16 cellular contexts compared by ENCODE assay signal in the genomic region with DNA sequence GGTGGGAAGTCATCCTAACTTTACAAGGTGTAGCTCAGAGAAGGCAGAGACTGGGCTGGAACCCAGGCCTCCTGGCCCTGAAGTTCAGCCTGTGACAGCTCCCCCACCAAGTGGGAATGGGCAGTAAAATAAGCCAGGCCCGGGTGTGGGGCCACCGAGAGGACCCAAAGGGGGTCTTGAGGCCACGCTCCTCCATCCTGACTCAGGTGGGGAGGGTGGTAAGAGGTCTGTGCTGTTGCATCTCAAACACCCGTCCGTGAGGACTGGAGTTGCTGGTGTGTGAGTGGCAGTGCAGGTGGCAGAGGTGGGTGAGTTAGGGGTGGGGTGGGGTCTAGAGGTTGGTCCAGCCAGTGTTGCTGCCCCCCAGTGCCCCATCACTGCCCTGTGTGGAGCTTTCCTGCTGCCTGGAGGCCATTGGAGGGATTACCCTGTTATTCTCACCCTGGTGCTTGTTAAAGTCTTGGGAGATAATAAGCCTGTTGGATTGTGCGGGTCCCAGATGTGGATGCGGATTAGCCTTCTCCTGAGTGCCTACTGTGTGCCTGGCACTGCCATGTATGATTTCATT. TPM values are rescaled to one million over a fixed set of nuclear protein-coding genes. Genes with fewer than 3 reads are reported as not detected.
A peak's percentile ranks its signal among the peaks of the same experiment; 100 is the strongest.
DNase-seq lines count a peak whose midpoint lies in the region; ATAC-seq and TF ChIP-seq lines count a peak whose summit lies in the region.
"Had no signal": no experiment of that assay in that cellular context is flagged by ENCODE, and none has a peak within 500 bp of the region (broad histone marks: within the 10 kb centered on the region; RNA-seq: fewer than 3 reads in every experiment).

No MANE protein-coding gene starts in this region.

- H3K79me1 ChIP-seq in H9 (ENCODE audit: insufficient read depth, low read depth, low read length, poor library complexity, severe bottlenecking) (no peaks in the 10 kb centered on the region), mesenchymal stem cell (replicated peaks; ENCODE audit: low read length, poor library complexity, severe bottlenecking) (peaks cover 20% of the 10 kb centered on the region)

- H3K4ac ChIP-seq in H9 (ENCODE audit: low read depth, low read length) (no peak overlapping the region), mesenchymal stem cell (ENCODE audit: low read depth in 1 of 2, low read length in 2 of 2) (no peak overlapping the region)

- H3K27ac ChIP-seq in H9 (ENCODE audit: insufficient read length, low read depth, low read length) (no peak overlapping the region), mesenchymal stem cell (ENCODE audit: low read length, poor library complexity, severe bottlenecking) (no peak overlapping the region)
- H3K27ac ChIP-seq: C4-2B had no signal

- H3K9me3 ChIP-seq in H9 (ENCODE audit: control insufficient read depth, low read depth, low read length), result no peaks in the 10 kb centered on the region
- no peaks in the 10 kb centered on the region for H3K9me3 ChIP-seq in mesenchymal stem cell (ENCODE audit: control insufficient read depth, low read length)
- H3K9me3 ChIP-seq: vagina had no signal

- H3K27me3 ChIP-seq in H9 (ENCODE audit: insufficient read depth, low read length), result no peaks in the 10 kb centered on the region
- H3K27me3 ChIP-seq in mesenchymal stem cell (ENCODE audit: control insufficient read depth in 1 of 2, insufficient read depth in 1 of 2, low read length in 2 of 2), result no peaks in the 10 kb centered on the region
- H3K27me3 ChIP-seq: vagina had no signal

- H3K23ac ChIP-seq in H9 (ENCODE audit: insufficient read length, low read depth, low read length) (no peak overlapping the region), mesenchymal stem cell (ENCODE audit: low read length in 2 of 2) (no peak overlapping the region)

- peaks cover 6% of the 10 kb centered on the region; the same call in 1 of the 2 replicates for H3K27me3 Mint-ChIP-seq in H9 (ENCODE audit: low read depth)
- H3K27me3 Mint-ChIP-seq in activated T-helper 1 cell treated with anti-CD3 and anti-CD28 coated beads, Interleukin-12 subunit alpha, Interleukin-12 subunit beta, Interleukin-2, Interleukin-4 antibody, amounts not matched to agents 30 ng/mL and 10 ng/mL and 1 ng/mL, durations not matched to agents 14 hours and 24 hours and 36 hours (ENCODE audit: insufficient read depth), result peaks cover 9% of the 10 kb centered on the region
- H3K27me3 Mint-ChIP-seq: activated naive CD8-positive, alpha-beta T cell treated with anti-CD3 and anti-CD28 coated beads, Interleukin-2, amount 10 ng/mL, durations not matched to agents 7 days and 5 days had no signal

- peaks cover 47 to 55% of the 10 kb centered on the region in 2 experiments for H3K36me3 ChIP-seq in mesenchymal stem cell (ENCODE audit: control insufficient read depth in 1 of 2, insufficient read depth in 2 of 2, low read depth in 1 of 2, low read length in 2 of 2)

- no peak overlapping the region for H3K4me3 ChIP-seq in AG04449 (ENCODE audit: low read depth, low read length)
- H3K4me3 ChIP-seq in mesenchymal stem cell (ENCODE audit: insufficient read depth in 1 of 2, low read depth in 1 of 2, low read length in 2 of 2), result no peak overlapping the region
- H3K4me3 ChIP-seq in lower leg skin (ENCODE audit: low read depth, poor library complexity, severe bottlenecking), result no peak overlapping the region
- H3K4me3 ChIP-seq: vagina had no signal

- H3K23me2 ChIP-seq in H9 (ENCODE audit: insufficient read length, low read depth, low read length, poor library complexity, severe bottlenecking), result no peaks in the 10 kb centered on the region

- no peak overlapping the region for H2AFZ ChIP-seq in H9 (ENCODE audit: low read length)
- H2AFZ ChIP-seq in mesenchymal stem cell (ENCODE audit: low read depth, low read length), result no peak overlapping the region

- no CpG with 5 or more reads among the region's 7 CpGs for WGBS in H9 (ENCODE audit: extremely low coverage, insufficient read length, low lambda C conversion rate)
- WGBS in mesenchymal stem cell, result 74% methylated on average over 7 of the region's 7 CpGs
- 67 to 70% methylated on average over 7 of the region's 7 CpGs for WGBS in lower leg skin, 2 donors

- H2BK15ac ChIP-seq in H9 (ENCODE audit: low read depth, low read length), result no peak overlapping the region
- H2BK15ac ChIP-seq in mesenchymal stem cell (ENCODE audit: low read depth, poor library complexity, severe bottlenecking), result no peak overlapping the region

- H2BK120ac ChIP-seq in H9 (ENCODE audit: low read depth, low read length, poor library complexity, severe bottlenecking) (no peak overlapping the region), mesenchymal stem cell (ENCODE audit: low read depth, low read length) (no peak overlapping the region)

- POLR2A ChIA-PET in AG04449 (lab: Yijun Ruan, JAX), result interaction anchor here (1.2 to 9.8 kb wide), 7 partner anchors 9 to 82 kb away, joined by 3 to 79 read pairs (median 22); a partner anchor contains a TSS

- no peaks in the 10 kb centered on the region for H3K9me3 Mint-ChIP-seq in H9
- no peaks in the 10 kb centered on the region for H3K9me3 Mint-ChIP-seq in activated T-helper 1 cell treated with anti-CD3 and anti-CD28 coated beads, Interleukin-12 subunit alpha, Interleukin-12 subunit beta, Interleukin-2, Interleukin-4 antibody, amounts not matched to agents 30 ng/mL and 10 ng/mL and 1 ng/mL, durations not matched to agents 14 hours and 24 hours and 36 hours
- H3K9me3 Mint-ChIP-seq: activated naive CD8-positive, alpha-beta T cell treated with anti-CD3 and anti-CD28 coated beads, Interleukin-2, amount 10 ng/mL, durations not matched to agents 7 days and 5 days had no signal

- H3K56ac ChIP-seq in H9 (ENCODE audit: insufficient read length, low read depth, low read length), result no peak overlapping the region

- H4K8ac ChIP-seq in H9 (replicated peaks; ENCODE audit: insufficient read length, low read depth, low read length) (no peak overlapping the region), mesenchymal stem cell (ENCODE audit: low read length) (no peak overlapping the region)

- H2BK12ac ChIP-seq in H9 (ENCODE audit: insufficient read length, low read depth, low read length) (no peak overlapping the region), mesenchymal stem cell (ENCODE audit: low read length in 2 of 2) (no peak overlapping the region)

- H3K4me1 ChIP-seq in H9 (ENCODE audit: insufficient read depth, low read length), result no peaks in the 10 kb centered on the region
- peaks cover 11% of the 10 kb centered on the region for H3K4me1 ChIP-seq in mesenchymal stem cell (ENCODE audit: control insufficient read depth, insufficient read depth, low read depth, low read length)

- DNase-seq in AG04449 (ENCODE audit: low read depth, low spot score) (no peak), H9 (peak; percentile 41), cerebellar cortex (ENCODE audit: low spot score) (peak; percentile 39), mesenchymal stem cell (no peak), lower leg skin (ENCODE audit: low spot score in 2 of 2) (no peak)
- DNase-seq in activated T-helper 1 cell treated with anti-CD3 and anti-CD28 coated beads, Interleukin-12 subunit alpha, Interleukin-12 subunit beta, Interleukin-2, Interleukin-4 antibody, amounts not matched to agents 30 ng/mL and 10 ng/mL and 1 ng/mL, durations not matched to agents 14 hours and 24 hours and 36 hours (ENCODE audit: low spot score), result no peak
- DNase-seq: activated naive CD8-positive, alpha-beta T cell treated with anti-CD3 and anti-CD28 coated beads, Interleukin-2, amount 10 ng/mL, durations not matched to agents 7 days and 5 days; activated T-cell treated with anti-CD3 and anti-CD28 coated beads for 4 hours; GDM1; NCI-H1694; NCI-H526 treated with DMSO at 0.1 percent for 48 hours had no signal

- TF ChIP-seq CTCF in AG04449 (IDR thresholded peaks at IDR 0.05; ENCODE audit: insufficient read depth, low read length, missing control alignments) (peak; percentile 31), H9 (conservative IDR thresholded peaks at IDR 0.05) (peak; percentile 44), lower leg skin (IDR thresholded peaks at IDR 0.05) (no peak)

- H2AK5ac ChIP-seq in H9 (ENCODE audit: insufficient read length, low read length) (no peak overlapping the region), mesenchymal stem cell (ENCODE audit: low read length, severe bottlenecking) (no peak overlapping the region)

- peaks cover 25 to 51% (median 44%) of the 10 kb centered on the region in 3 experiments for H3K36me3 Mint-ChIP-seq in H9 (ENCODE audit: insufficient read depth in 1 of 3, low read depth in 3 of 3)
- H3K36me3 Mint-ChIP-seq in activated T-helper 1 cell treated with anti-CD3 and anti-CD28 coated beads, Interleukin-12 subunit alpha, Interleukin-12 subunit beta, Interleukin-2, Interleukin-4 antibody, amounts not matched to agents 30 ng/mL and 10 ng/mL and 1 ng/mL, durations not matched to agents 14 hours and 24 hours and 36 hours (ENCODE audit: low read depth), result peaks cover 6% of the 10 kb centered on the region

- TF ChIP-seq POLR2A in lower leg skin (IDR thresholded peaks at IDR 0.05), result no peak

- no peak overlapping the region for H2BK5ac ChIP-seq in H9 (ENCODE audit: insufficient read length, low read length)
- H2BK5ac ChIP-seq in mesenchymal stem cell (ENCODE audit: low read depth, low read length, poor library complexity, severe bottlenecking), result no peak overlapping the region

- H3K9ac ChIP-seq in H9 (ENCODE audit: extremely low read depth, insufficient read length, low read length) (no peak overlapping the region), mesenchymal stem cell (ENCODE audit: low read length) (peak overlapping the region; percentile 23)

- H3K4me1 Mint-ChIP-seq in H9, result peaks cover 10 to 11% of the 10 kb centered on the region in 2 experiments; a peak in 3 of 4 replicates
- no peaks in the 10 kb centered on the region for H3K4me1 Mint-ChIP-seq in activated T-helper 1 cell treated with anti-CD3 and anti-CD28 coated beads, Interleukin-12 subunit alpha, Interleukin-12 subunit beta, Interleukin-2, Interleukin-4 antibody, amounts not matched to agents 30 ng/mL and 10 ng/mL and 1 ng/mL, durations not matched to agents 14 hours and 24 hours and 36 hours (ENCODE audit: low read depth)

- no peak overlapping the region for H4K5ac ChIP-seq in H9 (ENCODE audit: insufficient read length, low read depth, low read length)

- H3K14ac ChIP-seq in H9 (ENCODE audit: insufficient read depth, low read length), result no peak overlapping the region
- H3K14ac ChIP-seq in mesenchymal stem cell (ENCODE audit: low read length in 2 of 2), result no peak overlapping the region

- no peak overlapping the region for H4K91ac ChIP-seq in H9 (ENCODE audit: insufficient read length, low read depth, low read length)
- no peak overlapping the region for H4K91ac ChIP-seq in mesenchymal stem cell (ENCODE audit: low read length)

- CTCF ChIA-PET in AG04449 (lab: Yijun Ruan, JAX), result interaction anchor here (0.8 to 9.4 kb wide), 11 partner anchors 8 to 159 kb away, joined by 3 to 96 read pairs (median 4); no protein-coding TSS in a partner anchor

- H3K27ac Mint-ChIP-seq in H9, result peak overlapping the region; percentile 23 to 84 (median 33); a peak in 3 of 7 replicates
- H3K27ac Mint-ChIP-seq in activated T-helper 1 cell treated with anti-CD3 and anti-CD28 coated beads, Interleukin-12 subunit alpha, Interleukin-12 subunit beta, Interleukin-2, Interleukin-4 antibody, amounts not matched to agents 30 ng/mL and 10 ng/mL and 1 ng/mL, durations not matched to agents 14 hours and 24 hours and 36 hours, result no peak overlapping the region
- H3K27ac Mint-ChIP-seq: activated naive CD8-positive, alpha-beta T cell treated with anti-CD3 and anti-CD28 coated beads, Interleukin-2, amount 10 ng/mL, durations not matched to agents 7 days and 5 days; dendritic cell treated with granulocyte-macrophage colony-stimulating factor and Interleukin-4, amounts not matched to agents 40 ng/mL and 50 ng/mL, for 4 days had no signal

- no peak overlapping the region for H3K4me3 Mint-ChIP-seq in H9
- H3K4me3 Mint-ChIP-seq in activated T-helper 1 cell treated with anti-CD3 and anti-CD28 coated beads, Interleukin-12 subunit alpha, Interleukin-12 subunit beta, Interleukin-2, Interleukin-4 antibody, amounts not matched to agents 30 ng/mL and 10 ng/mL and 1 ng/mL, durations not matched to agents 14 hours and 24 hours and 36 hours, result no peak overlapping the region
- H3K4me3 Mint-ChIP-seq: activated naive CD8-positive, alpha-beta T cell treated with anti-CD3 and anti-CD28 coated beads, Interleukin-2, amount 10 ng/mL, durations not matched to agents 7 days and 5 days; dendritic cell treated with granulocyte-macrophage colony-stimulating factor and Interleukin-4, amounts not matched to agents 40 ng/mL and 50 ng/mL, for 4 days had no signal

- H3K18ac ChIP-seq in H9 (ENCODE audit: insufficient read length, low read depth, low read length) (no peak overlapping the region), mesenchymal stem cell (ENCODE audit: low read depth in 1 of 2, low read length in 2 of 2) (peak overlapping the region in 1 of 2 experiments; percentile 22)

- intact Hi-C loops in lower leg skin (cut with DNase I; ENCODE audit: low total_unique reads), result no loop called here
- intact Hi-C loops in activated T-helper 1 cell treated with anti-CD3 and anti-CD28 coated beads, Interleukin-12 subunit alpha, Interleukin-12 subunit beta, Interleukin-2, Interleukin-4 antibody, amounts not matched to agents 30 ng/mL and 10 ng/mL and 1 ng/mL, durations not matched to agents 14 hours and 24 hours and 36 hours (cut with micrococcal nuclease), result no loop called here

- ATAC-seq in GM21723 (IDR thresholded peaks at IDR 0.05; ENCODE audit: unreplicated experiment) (no peak), GM18502 (IDR thresholded peaks at IDR 0.05; ENCODE audit: poor library complexity, unreplicated experiment) (no peak)

- no peaks in the 10 kb centered on the region for H4K20me1 ChIP-seq in H9 (ENCODE audit: control insufficient read depth, insufficient read depth, insufficient read length)

- no peaks in the 10 kb centered on the region for H3K79me2 ChIP-seq in H9 (ENCODE audit: insufficient read depth, low read length)

- no peak overlapping the region for H3K4me2 ChIP-seq in H9 (ENCODE audit: insufficient read depth, insufficient read length, low read length)
- H3K4me2 ChIP-seq in mesenchymal stem cell (ENCODE audit: low read length, poor library complexity, severe bottlenecking), result no peak overlapping the region

- no peak overlapping the region for H3T11ph ChIP-seq in H9 (ENCODE audit: low read length)

- no peak overlapping the region for H2BK20ac ChIP-seq in H9 (ENCODE audit: low read depth, low read length, poor library complexity, severe bottlenecking)

RNA-seq across cellular contexts. Expression of a gene that starts 12.7 kb away (rescaled TPM):
- total RNA-seq in H9 (2021), result 253 and 263 TPM in 2 replicates
- 896 TPM for polyA plus RNA-seq in mesenchymal stem cell (2013, experiment 1 of 2)
- polyA plus RNA-seq in mesenchymal stem cell (2013, experiment 2 of 2), result 870 TPM
- total RNA-seq in lower leg skin, result 100 to 1,000 TPM in 2 of 4 donors, 10 to 100 TPM in 2; 73.3 to 116 (median 94.3) TPM
- 24.1 and 25.3 TPM in 2 replicates for total RNA-seq in activated T-helper 1 cell treated with anti-CD3 and anti-CD28 coated beads, Interleukin-12 subunit alpha, Interleukin-12 subunit beta, Interleukin-2, Interleukin-4 antibody, amounts not matched to agents 30 ng/mL and 10 ng/mL and 1 ng/mL, durations not matched to agents 14 hours and 24 hours and 36 hours

RNA-seq across cellular contexts. Expression of a gene that starts 49.0 kb away (rescaled TPM):
- 6.9 and 7.8 TPM in 2 replicates for total RNA-seq in H9 (2021)
- 1.8 TPM for polyA plus RNA-seq in mesenchymal stem cell (2013, experiment 1 of 2)
- polyA plus RNA-seq in mesenchymal stem cell (2013, experiment 2 of 2), result 1.4 TPM
- 1 to 10 TPM; 3.9 to 8.5 (median 5.2) TPM for total RNA-seq in lower leg skin
- total RNA-seq in activated T-helper 1 cell treated with anti-CD3 and anti-CD28 coated beads, Interleukin-12 subunit alpha, Interleukin-12 subunit beta, Interleukin-2, Interleukin-4 antibody, amounts not matched to agents 30 ng/mL and 10 ng/mL and 1 ng/mL, durations not matched to agents 14 hours and 24 hours and 36 hours, result 9.7 and 13.5 TPM in 2 replicates

Comparison
In these comparisons a context has a peak if more than half of its experiments do, and no peak if none do; other contexts are left out.
1. DNase-seq: peak in H9 (single experiment) and cerebellar cortex (single experiment); none in AG04449 (single experiment), mesenchymal stem cell (single experiment), lower leg skin (0 of 2) and activated T-helper 1 cell treated with anti-CD3 and anti-CD28 coated beads, Interleukin-12 subunit alpha, Interleukin-12 subunit beta, Interleukin-2, Interleukin-4 antibody, amounts not matched to agents 30 ng/mL and 10 ng/mL and 1 ng/mL, durations not matched to agents 14 hours and 24 hours and 36 hours (single experiment).
2. CTCF ChIP-seq: peak in AG04449 (single experiment) and H9 (single experiment); none in lower leg skin (0 of 3).